15 cellular contexts compared by ENCODE assay signal in genomic region chr6:16728513-16729182, GRCh38. TPM values are rescaled to one million over a fixed set of nuclear protein-coding genes. Genes with fewer than 3 reads are reported as not detected.
DNase-seq lines count a peak whose midpoint lies in the region; ATAC-seq and TF ChIP-seq lines count a peak whose summit lies in the region.
"Had no signal": no experiment of that assay in that cellular context is flagged by ENCODE, and none has a peak within 500 bp of the region (broad histone marks: within the 10 kb centered on the region; RNA-seq: fewer than 3 reads in every experiment).

No MANE protein-coding gene starts in this region.

- no peaks in the 10 kb centered on the region for H4K20me1 ChIP-seq in GM23248 (ENCODE audit: insufficient read depth)

- peaks cover 45% of the 10 kb centered on the region for H3K4me1 ChIP-seq in GM23248 (ENCODE audit: insufficient read depth)
- peaks cover 75 to 78% of the 10 kb centered on the region in 2 experiments for H3K4me1 ChIP-seq in neutrophil (ENCODE audit: control insufficient read depth in 1 of 2, insufficient read depth in 1 of 2, low read depth in 1 of 2, low read length in 1 of 2)

- H3K9me3 ChIP-seq in GM23248 (ENCODE audit: low read depth), result no peaks in the 10 kb centered on the region
- no peaks in the 10 kb centered on the region for H3K9me3 ChIP-seq in neutrophil
- H3K9me3 ChIP-seq: left ventricle myocardium inferior had no signal

- peaks cover 7 to 11% of the 10 kb centered on the region in 2 donors for H3K36me3 Mint-ChIP-seq in CD14-positive monocyte
- peaks cover 46% of the 10 kb centered on the region for H3K36me3 Mint-ChIP-seq in activated T-helper 17 cell treated with anti-CD3 and anti-CD28 coated beads, Interleukin-2, amount 50 U/mL, for 72 hours (ENCODE audit: low read depth)

- DNase-seq in CD14-positive monocyte (ENCODE audit: low spot score), result no peak
- DNase-seq in GM23248, result no peak
- no peak for DNase-seq in cortex of kidney (lab: John Stamatoyannopoulos, UW)
- DNase-seq in NCI-H345 treated with DMSO at 0.1 percent for 48 hours (lab: John Stamatoyannopoulos, UW; ENCODE audit: unreplicated experiment), result no peak
- DNase-seq in NCI-H2081 (lab: John Stamatoyannopoulos, UW), result no peak
- DNase-seq: activated CD4-positive, alpha-beta T cell treated with anti-CD3 and anti-CD28 coated beads for 48 hours; activated gamma-delta T cell; C1 segment of cervical spinal cord; left ventricle myocardium inferior; right cardiac atrium; Right ventricle myocardium superior; stimulated activated CD4-positive, alpha-beta T cell treated with anti-CD3 and anti-CD28 coated beads, Interleukin-2, amount 100 ng/mL, for 48 hours; T1000 had no signal

- no peak overlapping the region for H3K9ac ChIP-seq in GM23248

- WGBS in GM23248 (ENCODE audit: low coverage in 1 of 2, low lambda C conversion rate in 2 of 2, missing lambda C conversion rate in 2 of 2), 2 experiments, result 95 to 97% methylated on average over 6 of the region's 6 CpGs

- no peaks in the 10 kb centered on the region for H3K27me3 Mint-ChIP-seq in CD14-positive monocyte (ENCODE audit: low read depth in 3 of 3)
- no peaks in the 10 kb centered on the region for H3K27me3 Mint-ChIP-seq in activated T-helper 17 cell treated with anti-CD3 and anti-CD28 coated beads, Interleukin-2, amount 50 U/mL, for 72 hours

- H3K4me3 ChIP-seq in GM23248 (no peak overlapping the region), neutrophil (ENCODE audit: low read depth in 1 of 2, low read length in 1 of 2) (peak overlapping the region; percentile 26 to 33)
- H3K4me3 ChIP-seq: left ventricle myocardium inferior had no signal

- H3K9me2 ChIP-seq in GM23248 (ENCODE audit: insufficient read depth), result no peaks in the 10 kb centered on the region

- peak overlapping the region; percentile 77 to 82 for H3K4me3 Mint-ChIP-seq in CD14-positive monocyte
- H3K4me3 Mint-ChIP-seq in activated T-helper 17 cell treated with anti-CD3 and anti-CD28 coated beads, Interleukin-2, amount 50 U/mL, for 72 hours, result peak overlapping the region; percentile 56

- H3K79me2 ChIP-seq in GM23248 (ENCODE audit: insufficient read depth), result peaks cover 67% of the 10 kb centered on the region

- no peak for TF ChIP-seq CTCF in CD14-positive monocyte (IDR thresholded peaks at IDR 0.05)
- TF ChIP-seq CTCF in neutrophil (IDR thresholded peaks at IDR 0.05), result no peak

- no peaks in the 10 kb centered on the region for H3K27me3 ChIP-seq in GM23248 (replicated peaks; ENCODE audit: insufficient read depth)
- H3K27me3 ChIP-seq in neutrophil, result no peaks in the 10 kb centered on the region

- in situ Hi-C loops in GM23248 (cut with MboI), result no loop called here

- no peak overlapping the region for H2AFZ ChIP-seq in GM23248

- H3K4me1 Mint-ChIP-seq in CD14-positive monocyte, result peaks cover 81% of the 10 kb centered on the region
- H3K4me1 Mint-ChIP-seq in activated T-helper 17 cell treated with anti-CD3 and anti-CD28 coated beads, Interleukin-2, amount 50 U/mL, for 72 hours, result peaks cover 64% of the 10 kb centered on the region

- peak overlapping the region; percentile 95 to 99 (median 98) for H3K27ac Mint-ChIP-seq in CD14-positive monocyte
- peak overlapping the region; percentile 81 for H3K27ac Mint-ChIP-seq in activated T-helper 17 cell treated with anti-CD3 and anti-CD28 coated beads, Interleukin-2, amount 50 U/mL, for 72 hours

- intact Hi-C loops in CD14-positive monocyte (cut with micrococcal nuclease), result loop anchor here in 1 of 2 donors (2.0 to 5.0 kb wide), 3 partner anchors 16 to 46 kb away; no protein-coding TSS in a partner anchor

- H3K36me3 ChIP-seq in GM23248 (ENCODE audit: low read depth) (no peaks in the 10 kb centered on the region), neutrophil (no peaks in the 10 kb centered on the region)
- H3K36me3 ChIP-seq: left ventricle myocardium inferior had no signal

- H3K9me3 Mint-ChIP-seq in CD14-positive monocyte, result no peaks in the 10 kb centered on the region
- no peaks in the 10 kb centered on the region for H3K9me3 Mint-ChIP-seq in activated T-helper 17 cell treated with anti-CD3 and anti-CD28 coated beads, Interleukin-2, amount 50 U/mL, for 72 hours

- 0 out of 2 replicates have a peak overlapping the region, but pooled peaks have one; percentile 0 for H3K27ac ChIP-seq in GM23248
- H3K27ac ChIP-seq in neutrophil, result peak overlapping the region; percentile 87
- H3K27ac ChIP-seq: left ventricle myocardium inferior had no signal

- H3K4me2 ChIP-seq in GM23248 (ENCODE audit: unreplicated experiment), result no peak overlapping the region

- peak; percentile 46 for ATAC-seq in activated T-helper 17 cell treated with anti-CD3 and anti-CD28 coated beads, Interleukin-2, amount 50 U/mL, for 72 hours (replicated peaks)

- H3F3A ChIP-seq in GM23248 (ENCODE audit: insufficient read depth), result peaks cover 39% of the 10 kb centered on the region

RNA-seq across cellular contexts. Expression of gene ATXN1, which starts 32.6 kb away (rescaled TPM):
- 10 to 100 TPM in 1 of 2 donors, 1 to 10 TPM in 1; 8.8 to 10.9 TPM for polyA plus RNA-seq in CD14-positive monocyte
- total RNA-seq in GM23248 (2014; rRNA removed; shearing (Covaris generic)), result 20.1 and 42.2 TPM in 2 replicates
- polyA plus RNA-seq in GM23248 (2016; fragmentation: Nextera tagmentation; extraction: Ambion mirVana), result 14.2 and 15.7 TPM in 2 replicates
- 100 to 1,000 TPM in 1 of 2 donors, 10 to 100 TPM in 1; 41.0 to 115 TPM for total RNA-seq in activated T-helper 17 cell treated with anti-CD3 and anti-CD28 coated beads, Interleukin-2, amount 50 U/mL, for 72 hours
